Comparison of ENCODE assay signal across 21 cellular contexts in genomic region chr2:146912536-146912935, GRCh38.
DNase-seq lines count a peak whose midpoint lies in the region; ATAC-seq and TF ChIP-seq lines count a peak whose summit lies in the region.
"Had no signal": no experiment of that assay in that cellular context is flagged by ENCODE, and none has a peak within 500 bp of the region (broad histone marks: within the 10 kb centered on the region; RNA-seq: fewer than 3 reads in every experiment).

No MANE protein-coding gene starts in this region.

- no peaks in the 10 kb centered on the region for H3K27me3 ChIP-seq in left lung
- H3K27me3 ChIP-seq: BLaER1 treated with 17β-estradiol and CSF1 and Interleukin-3, amounts not matched to agents 10 nM and 100 nM had no signal

- H3K4me1 ChIP-seq in left lung, result no peaks in the 10 kb centered on the region
- H3K4me1 ChIP-seq: A549 had no signal

- peaks cover 0 to 4% of the 10 kb centered on the region in 2 donors for H3K9me3 ChIP-seq in left lung
- H3K9me3 ChIP-seq: A549; BLaER1 treated with 17β-estradiol and CSF1 and Interleukin-3, amounts not matched to agents 10 nM and 100 nM had no signal

- DNase-seq in NCI-H226, result peak; percentile 76
- DNase-seq in left lung, result no peak
- peak; percentile 6 for DNase-seq in renal cortical epithelial cell (ENCODE audit: low read depth)
- no peak for DNase-seq in DMS114 treated with DMSO at 0.1 percent for 48 hours (lab: John Stamatoyannopoulos, UW; ENCODE audit: unreplicated experiment)
- DNase-seq in A172 (ENCODE audit: low spot score), result no peak
- DNase-seq in CD1c-positive myeloid dendritic cell (ENCODE audit: extremely low spot score), result no peak
- DNase-seq: 8988T; AML-193; CD4-positive, alpha-beta memory T cell; CD4-positive, CD25-positive, alpha-beta regulatory T cell; CD8-positive, alpha-beta memory T cell; COR-L47; DMS153; DMS53; DMS79; DND-41; EL; GF-D8 had no signal

- intact Hi-C loops in left lung (cut with DNase I), result no loop called here

- H3K27ac ChIP-seq in left lung, result no peak overlapping the region
- H3K27ac ChIP-seq: A549; BLaER1 treated with 17β-estradiol and CSF1 and Interleukin-3, amounts not matched to agents 10 nM and 100 nM; C4-2B had no signal

- H3K36me3 ChIP-seq in left lung, result no peaks in the 10 kb centered on the region
- H3K36me3 ChIP-seq: BLaER1 treated with 17β-estradiol and CSF1 and Interleukin-3, amounts not matched to agents 10 nM and 100 nM had no signal

- peak; percentile 49 for ATAC-seq in left lung
- ATAC-seq: A549 had no signal

- no peak overlapping the region for H3K4me3 ChIP-seq in left lung
- H3K4me3 ChIP-seq: A549; BLaER1 treated with 17β-estradiol and CSF1 and Interleukin-3, amounts not matched to agents 10 nM and 100 nM had no signal

- TF ChIP-seq CTCF in left lung (IDR thresholded peaks at IDR 0.05), result no peak

Comparison
In these comparisons a context has a peak if more than half of its experiments do, and no peak if none do; other contexts are left out.
1. DNase-seq: peak in NCI-H226 (single experiment) and renal cortical epithelial cell (single experiment); none in left lung (0 of 2), DMS114 treated with DMSO at 0.1 percent for 48 hours (single experiment), A172 (single experiment) and CD1c-positive myeloid dendritic cell (single experiment).